15 cellular contexts compared by ENCODE assay signal in the genomic region with DNA sequence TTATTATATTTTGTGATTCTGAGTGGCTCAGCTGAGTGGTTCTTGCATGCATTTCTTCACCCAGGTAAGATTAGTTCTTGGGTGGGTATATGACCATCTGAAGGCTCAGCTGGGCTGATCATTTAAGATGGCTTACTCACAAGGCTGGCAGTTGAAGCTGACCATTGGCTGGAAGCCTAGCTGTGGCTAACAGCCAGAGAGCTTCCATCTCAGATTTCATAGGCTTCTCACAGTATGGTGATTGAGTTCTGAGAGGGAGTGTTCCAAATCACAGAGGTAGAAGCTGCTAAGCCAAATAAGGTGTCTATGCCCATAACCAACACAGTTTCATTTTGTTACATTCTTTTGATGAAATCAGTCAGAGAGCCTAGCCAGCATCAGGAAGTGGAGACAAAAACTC.
DNase-seq lines count a peak whose midpoint lies in the region; ATAC-seq and TF ChIP-seq lines count a peak whose summit lies in the region.
"Had no signal": no experiment of that assay in that cellular context is flagged by ENCODE, and none has a peak within 500 bp of the region (broad histone marks: within the 10 kb centered on the region; RNA-seq: fewer than 3 reads in every experiment).

No MANE protein-coding gene starts in this region.

- no peaks in the 10 kb centered on the region for H3F3A ChIP-seq in PC-3 (ENCODE audit: low read length, unreplicated experiment)

- ATAC-seq in PC-3 (peak; percentile 43; the same call in 1 of the 2 replicates), HG03354 (IDR thresholded peaks at IDR 0.05; ENCODE audit: poor library complexity, severe bottlenecking, unreplicated experiment) (no peak)
- ATAC-seq in CD4-positive, alpha-beta T cell (ENCODE audit: poor library complexity): no peak
- ATAC-seq: activated T-helper 17 cell treated with anti-CD3 and anti-CD28 coated beads, Interleukin-2, amount 50 U/mL, for 72 hours; stimulated activated naive CD8-positive, alpha-beta T cell treated with anti-CD3 and anti-CD28 coated beads, Interleukin-15, amount 100 ng/mL, for 72 hours had no signal

- no peak for TF ChIP-seq CTCF in PC-3 (conservative IDR thresholded peaks at IDR 0.05; ENCODE audit: low read depth, low read length)
- no peak for TF ChIP-seq CTCF in CD4-positive, alpha-beta T cell (IDR thresholded peaks at IDR 0.05)

- no peak overlapping the region for H3K27ac Mint-ChIP-seq in CD4-positive, alpha-beta T cell
- no peak overlapping the region for H3K27ac Mint-ChIP-seq in activated CD4-positive, alpha-beta T cell treated with anti-CD3 and anti-CD28 coated beads, Interleukin-2, amount 10 ng/mL, durations not matched to agents 24 days and 14 days
- H3K27ac Mint-ChIP-seq: activated T-helper 17 cell treated with anti-CD3 and anti-CD28 coated beads, Interleukin-2, amount 50 U/mL, for 72 hours; mesothelial cell of epicardium; stimulated activated naive CD8-positive, alpha-beta T cell treated with anti-CD3 and anti-CD28 coated beads, Interleukin-15, amount 100 ng/mL, for 72 hours had no signal

- CTCF ChIA-PET in PC-3 (lab: Charles Lee): no interaction called here
- CTCF ChIA-PET in CD4-positive, alpha-beta T cell (lab: Charles Lee): no interaction called here

- peak; percentile 18 for DNase-seq in DMS53 treated with DMSO at 0.1 percent for 48 hours (lab: John Stamatoyannopoulos, UW; ENCODE audit: unreplicated experiment)
- peak; percentile 6 for DNase-seq in NCI-H1436 treated with DMSO at 0.1 percent for 48 hours (lab: John Stamatoyannopoulos, UW)
- peak; percentile 92 for DNase-seq in PC-3
- DNase-seq in iPS DF 4.7 (ENCODE audit: extremely low read depth, low spot score): peak; percentile 28
- DNase-seq in NOMO-1 treated with DMSO at 0.1 percent for 48 hours (lab: John Stamatoyannopoulos, UW; ENCODE audit: unreplicated experiment): no peak
- no peak for DNase-seq in CD4-positive, alpha-beta T cell
- no peak for DNase-seq in activated CD4-positive, alpha-beta T cell treated with anti-CD3 and anti-CD28 coated beads, Interleukin-2, amount 10 ng/mL, durations not matched to agents 24 days and 14 days
- DNase-seq: GF-D8; NCI-H187; stimulated activated CD4-positive, alpha-beta T cell treated with anti-CD3 and anti-CD28 coated beads, Interleukin-4, amount 100 ng/mL, for 4 hours; stimulated activated naive CD8-positive, alpha-beta T cell treated with anti-CD3 and anti-CD28 coated beads, Interleukin-15, amount 100 ng/mL, for 72 hours had no signal

- peaks cover 8% of the 10 kb centered on the region for H3K9me3 ChIP-seq in PC-3 (ENCODE audit: low read length)
- H3K9me3 ChIP-seq in CD4-positive, alpha-beta T cell (ENCODE audit: control insufficient read depth, low read length): no peaks in the 10 kb centered on the region

- peak overlapping the region; percentile 55 for H3K4me3 ChIP-seq in PC-3 (ENCODE audit: low read length)

- H2AFZ ChIP-seq in PC-3 (ENCODE audit: low read length): 0 out of 2 replicates have a peak overlapping the region, but pooled peaks have one; percentile 24

- H3K4me1 ChIP-seq in PC-3 (ENCODE audit: insufficient read depth, low read length): peaks cover 26% of the 10 kb centered on the region

- H3K4me2 ChIP-seq in PC-3 (ENCODE audit: low read length): peak overlapping the region; percentile 73

- H3K27ac ChIP-seq in PC-3 (ENCODE audit: low read length): peak overlapping the region; percentile 82
- H3K27ac ChIP-seq in CD4-positive, alpha-beta T cell (ENCODE audit: low read depth, low read length): no peak overlapping the region
- H3K27ac ChIP-seq: epithelial cell of prostate had no signal

- H3K79me2 ChIP-seq in PC-3 (ENCODE audit: low read length): peaks cover 18% of the 10 kb centered on the region

- peaks cover 6% of the 10 kb centered on the region for H3K9me3 Mint-ChIP-seq in CD4-positive, alpha-beta T cell
- H3K9me3 Mint-ChIP-seq in activated CD4-positive, alpha-beta T cell treated with anti-CD3 and anti-CD28 coated beads, Interleukin-2, amount 10 ng/mL, durations not matched to agents 24 days and 14 days: peaks cover 3% of the 10 kb centered on the region

- H3K36me3 ChIP-seq in PC-3 (ENCODE audit: low read depth, low read length): peaks cover 7% of the 10 kb centered on the region; the same call in 1 of the 2 replicates

- H3K36me3 Mint-ChIP-seq in CD4-positive, alpha-beta T cell (ENCODE audit: low read depth): no peaks in the 10 kb centered on the region
- no peaks in the 10 kb centered on the region for H3K36me3 Mint-ChIP-seq in activated CD4-positive, alpha-beta T cell treated with anti-CD3 and anti-CD28 coated beads, Interleukin-2, amount 10 ng/mL, durations not matched to agents 24 days and 14 days (ENCODE audit: low read depth)
- H3K36me3 Mint-ChIP-seq: mesothelial cell of epicardium had no signal

- no peaks in the 10 kb centered on the region for H3K27me3 Mint-ChIP-seq in CD4-positive, alpha-beta T cell
- H3K27me3 Mint-ChIP-seq in activated CD4-positive, alpha-beta T cell treated with anti-CD3 and anti-CD28 coated beads, Interleukin-2, amount 10 ng/mL, durations not matched to agents 24 days and 14 days: no peaks in the 10 kb centered on the region
- H3K27me3 Mint-ChIP-seq: activated T-helper 17 cell treated with anti-CD3 and anti-CD28 coated beads, Interleukin-2, amount 50 U/mL, for 72 hours; stimulated activated naive CD8-positive, alpha-beta T cell treated with anti-CD3 and anti-CD28 coated beads, Interleukin-15, amount 100 ng/mL, for 72 hours had no signal

- POLR2A ChIA-PET in PC-3 (lab: Charles Lee; ENCODE audit: unreplicated experiment): no interaction called here
- POLR2A ChIA-PET in CD4-positive, alpha-beta T cell (lab: Charles Lee): no interaction called here

- H3K27me3 ChIP-seq in PC-3 (ENCODE audit: low read length): no peaks in the 10 kb centered on the region
- no peaks in the 10 kb centered on the region for H3K27me3 ChIP-seq in CD4-positive, alpha-beta T cell (ENCODE audit: control insufficient read depth, insufficient read depth, low read length)

- no TSS peak for BruUV-seq in PC-3 (replicated peaks; lab: Mats Ljungman, UMichigan)

- peak overlapping the region; percentile 57 for H3K9ac ChIP-seq in PC-3 (ENCODE audit: low read length)

- H3K9me2 ChIP-seq in PC-3 (replicated peaks; ENCODE audit: low read length): no peaks in the 10 kb centered on the region

- intact Hi-C loops in PC-3 (cut with micrococcal nuclease): no loop called here
- intact Hi-C loops in CD4-positive, alpha-beta T cell (cut with DNase I, micrococcal nuclease): no loop called here
- intact Hi-C loops in activated CD4-positive, alpha-beta T cell treated with anti-CD3 and anti-CD28 coated beads, Interleukin-2, amount 10 ng/mL, durations not matched to agents 24 days and 14 days (cut with micrococcal nuclease): no loop called here

- H4K20me1 ChIP-seq in PC-3 (ENCODE audit: low read length): no peaks in the 10 kb centered on the region

- H3K4me3 Mint-ChIP-seq in CD4-positive, alpha-beta T cell: no peak overlapping the region
- no peak overlapping the region for H3K4me3 Mint-ChIP-seq in activated CD4-positive, alpha-beta T cell treated with anti-CD3 and anti-CD28 coated beads, Interleukin-2, amount 10 ng/mL, durations not matched to agents 24 days and 14 days
- H3K4me3 Mint-ChIP-seq: activated T-helper 17 cell treated with anti-CD3 and anti-CD28 coated beads, Interleukin-2, amount 50 U/mL, for 72 hours; mesothelial cell of epicardium; stimulated activated naive CD8-positive, alpha-beta T cell treated with anti-CD3 and anti-CD28 coated beads, Interleukin-15, amount 100 ng/mL, for 72 hours had no signal

- H3K4me1 Mint-ChIP-seq in CD4-positive, alpha-beta T cell (ENCODE audit: low read depth): no peaks in the 10 kb centered on the region
- H3K4me1 Mint-ChIP-seq in activated CD4-positive, alpha-beta T cell treated with anti-CD3 and anti-CD28 coated beads, Interleukin-2, amount 10 ng/mL, durations not matched to agents 24 days and 14 days: no peaks in the 10 kb centered on the region
- H3K4me1 Mint-ChIP-seq: activated T-helper 17 cell treated with anti-CD3 and anti-CD28 coated beads, Interleukin-2, amount 50 U/mL, for 72 hours; mesothelial cell of epicardium; stimulated activated naive CD8-positive, alpha-beta T cell treated with anti-CD3 and anti-CD28 coated beads, Interleukin-15, amount 100 ng/mL, for 72 hours had no signal

Comparison
In these comparisons a context has a peak if more than half of its experiments do, and no peak if none do; other contexts are left out.
1. DNase-seq: peak in DMS53 treated with DMSO at 0.1 percent for 48 hours (single experiment), NCI-H1436 treated with DMSO at 0.1 percent for 48 hours (single experiment), PC-3 (single experiment) and iPS DF 4.7 (single experiment); none in NOMO-1 treated with DMSO at 0.1 percent for 48 hours (single experiment), CD4-positive, alpha-beta T cell (0 of 10) and activated CD4-positive, alpha-beta T cell treated with anti-CD3 and anti-CD28 coated beads, Interleukin-2, amount 10 ng/mL, durations not matched to agents 24 days and 14 days (single experiment).